20 cellular contexts compared by ENCODE assay signal in the genomic region with DNA sequence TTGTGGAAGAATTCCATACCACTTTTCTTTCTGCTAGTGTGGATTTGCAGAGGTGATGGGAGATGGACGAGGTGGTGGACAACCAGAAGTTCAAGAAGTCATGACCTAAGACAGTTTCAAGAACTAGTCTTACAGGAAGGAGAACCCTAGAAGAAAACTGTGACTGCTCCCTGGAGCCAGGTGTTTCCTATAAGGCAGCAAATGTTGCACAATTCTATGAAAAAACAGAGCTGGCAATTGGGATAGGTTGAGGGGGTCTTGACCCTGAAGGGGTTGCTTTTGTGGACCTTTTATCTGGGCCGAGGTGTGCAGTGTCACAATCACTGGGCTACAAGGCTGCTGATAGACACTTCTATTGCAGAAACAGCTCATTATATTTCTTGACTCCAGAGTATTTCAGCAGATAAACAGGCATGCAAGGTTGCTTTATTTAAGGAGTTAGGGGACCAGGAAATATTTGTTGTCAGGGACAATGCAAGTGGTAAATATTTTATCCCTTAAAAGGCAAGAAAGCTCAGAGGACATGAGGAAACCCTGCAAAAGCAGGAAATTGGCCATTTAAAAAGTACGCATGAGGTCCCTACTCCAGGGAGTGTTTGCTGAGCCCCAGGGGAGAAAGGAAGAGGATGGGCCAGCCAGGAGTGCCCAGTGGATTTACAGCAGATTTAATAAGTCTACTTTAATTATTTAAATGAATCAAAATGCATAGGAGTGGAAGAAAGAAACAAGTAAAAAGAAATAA. TPM values are rescaled to one million over a fixed set of nuclear protein-coding genes. Genes with fewer than 3 reads are reported as not detected.
DNase-seq lines count a peak whose midpoint lies in the region; ATAC-seq and TF ChIP-seq lines count a peak whose summit lies in the region.
"Had no signal": no experiment of that assay in that cellular context is flagged by ENCODE, and none has a peak within 500 bp of the region (broad histone marks: within the 10 kb centered on the region; RNA-seq: fewer than 3 reads in every experiment).

No MANE protein-coding gene starts in this region.

- H3K79me2 ChIP-seq in OCI-LY7 (ENCODE audit: insufficient read depth, low read depth, low read length), result no peaks in the 10 kb centered on the region

- no peaks in the 10 kb centered on the region for H4K20me1 ChIP-seq in OCI-LY7 (ENCODE audit: insufficient read depth, low read length)

- intact Hi-C loops in OCI-LY7 (cut with micrococcal nuclease; ENCODE audit: unreplicated experiment) (no loop called here), esophagus muscularis mucosa (cut with DNase I) (no loop called here), upper lobe of right lung (cut with DNase I) (no loop called here)
- intact Hi-C loops in CD4-positive, alpha-beta T cell (cut with DNase I, micrococcal nuclease), result no loop called here

- ATAC-seq in CD4-positive, alpha-beta T cell (ENCODE audit: poor library complexity), result no peak
- ATAC-seq in upper lobe of right lung, result no peak
- ATAC-seq: left cardiac atrium had no signal

- H3K4me3 ChIP-seq in H7 (ENCODE audit: insufficient read depth, low read depth, low read length) (no peak overlapping the region), OCI-LY7 (ENCODE audit: low read depth, low read length, poor library complexity, severe bottlenecking) (no peak overlapping the region), esophagus muscularis mucosa (no peak overlapping the region), suprapubic skin (no peak overlapping the region), upper lobe of right lung (no peak overlapping the region)
- H3K4me3 ChIP-seq: colonic mucosa, prostate gland had no signal

- peak; percentile 62 for DNase-seq in H7
- DNase-seq in OCI-LY7 (ENCODE audit: low spot score), result no peak
- DNase-seq in esophagus muscularis mucosa (ENCODE audit: extremely low spot score), result peak; percentile 60
- DNase-seq in suprapubic skin (ENCODE audit: low spot score in 2 of 2), result no peak
- DNase-seq in stimulated activated CD4-positive, alpha-beta T cell treated with anti-CD3 and anti-CD28 coated beads, Interleukin-2, amount 100 ng/mL, for 24 hours, result no peak
- DNase-seq in CD4-positive, alpha-beta T cell, result no peak
- no peak for DNase-seq in upper lobe of right lung
- DNase-seq: activated CD4-positive, alpha-beta memory T cell treated with anti-CD3 and anti-CD28 coated beads, Interleukin-2, amount 10 ng/mL, durations not matched to agents 7 days and 5 days; activated effector memory CD4-positive, alpha-beta T cell treated with anti-CD3 and anti-CD28 coated beads, Interleukin-2, amount 50 U/mL, for 16 hours; activated T-cell treated with anti-CD3 and anti-CD28 coated beads for 4 hours; colonic mucosa; DND-41; Kasumi-1; left cardiac atrium; midbrain; NCI-H2029 treated with DMSO at 0.1 percent for 48 hours; NCI-H345 had no signal

- peak overlapping the region; percentile 45; the same call in 1 of the 2 replicates for H2AFZ ChIP-seq in OCI-LY7 (ENCODE audit: low read length)

- H3K9me3 ChIP-seq in OCI-LY7 (ENCODE audit: low read length), result no peaks in the 10 kb centered on the region
- H3K9me3 ChIP-seq in esophagus muscularis mucosa, result no peaks in the 10 kb centered on the region
- H3K9me3 ChIP-seq in suprapubic skin, result no peaks in the 10 kb centered on the region
- no peaks in the 10 kb centered on the region for H3K9me3 ChIP-seq in CD4-positive, alpha-beta T cell (ENCODE audit: control insufficient read depth, low read length)
- no peaks in the 10 kb centered on the region for H3K9me3 ChIP-seq in upper lobe of right lung
- H3K9me3 ChIP-seq: colonic mucosa, prostate gland, SK-N-SH, thoracic aorta had no signal

- H3K36me3 ChIP-seq in H7 (replicated peaks; ENCODE audit: control insufficient read depth, insufficient read depth, low read length) (no peaks in the 10 kb centered on the region), OCI-LY7 (ENCODE audit: insufficient read depth, low read length) (no peaks in the 10 kb centered on the region), esophagus muscularis mucosa (peaks cover 0 to 12% (median 2%) of the 10 kb centered on the region in 4 donors), suprapubic skin (peaks cover 14% of the 10 kb centered on the region), upper lobe of right lung (no peaks in the 10 kb centered on the region)
- H3K36me3 ChIP-seq: colonic mucosa, prostate gland had no signal

- no peaks in the 10 kb centered on the region for H3K9me3 Mint-ChIP-seq in CD4-positive, alpha-beta T cell
- H3K9me3 Mint-ChIP-seq: activated CD4-positive, alpha-beta memory T cell treated with anti-CD3 and anti-CD28 coated beads, Interleukin-2, amount 10 ng/mL, durations not matched to agents 7 days and 5 days had no signal

- no peak overlapping the region for H3K4me3 Mint-ChIP-seq in CD4-positive, alpha-beta T cell
- H3K4me3 Mint-ChIP-seq: activated CD4-positive, alpha-beta memory T cell treated with anti-CD3 and anti-CD28 coated beads, Interleukin-2, amount 10 ng/mL, durations not matched to agents 7 days and 5 days had no signal

- no peaks in the 10 kb centered on the region for H3K36me3 Mint-ChIP-seq in CD4-positive, alpha-beta T cell (ENCODE audit: low read depth)

- H3K27ac Mint-ChIP-seq in CD4-positive, alpha-beta T cell, result no peak overlapping the region
- H3K27ac Mint-ChIP-seq: activated CD4-positive, alpha-beta memory T cell treated with anti-CD3 and anti-CD28 coated beads, Interleukin-2, amount 10 ng/mL, durations not matched to agents 7 days and 5 days had no signal

- BruUV-seq in OCI-LY7 (replicated peaks; lab: Mats Ljungman, UMichigan), result no TSS peak

- no peak overlapping the region for H3K4me2 ChIP-seq in OCI-LY7 (ENCODE audit: low read length)
- H3K4me2 ChIP-seq: SK-N-SH had no signal

- no peaks in the 10 kb centered on the region for H3K4me1 Mint-ChIP-seq in CD4-positive, alpha-beta T cell (ENCODE audit: low read depth)
- H3K4me1 Mint-ChIP-seq: activated CD4-positive, alpha-beta memory T cell treated with anti-CD3 and anti-CD28 coated beads, Interleukin-2, amount 10 ng/mL, durations not matched to agents 7 days and 5 days had no signal

- peaks cover 38% of the 10 kb centered on the region for H3K27me3 Mint-ChIP-seq in CD4-positive, alpha-beta T cell

- H3K27me3 ChIP-seq in H7 (ENCODE audit: control insufficient read depth, insufficient read depth, low read length) (peaks cover 37% of the 10 kb centered on the region; the same call in 1 of the 2 replicates), esophagus muscularis mucosa (peaks cover 0 to 14% (median 0%) of the 10 kb centered on the region in 4 donors), suprapubic skin (no peaks in the 10 kb centered on the region), upper lobe of right lung (no peaks in the 10 kb centered on the region)
- H3K27me3 ChIP-seq in CD4-positive, alpha-beta T cell (ENCODE audit: control insufficient read depth, insufficient read depth, low read length), result peaks cover 15% of the 10 kb centered on the region
- H3K27me3 ChIP-seq: colonic mucosa had no signal

- CTCF ChIA-PET in OCI-LY7 (lab: Charles Lee; ENCODE audit: unreplicated experiment), result no interaction called here
- CTCF ChIA-PET in CD4-positive, alpha-beta T cell (lab: Charles Lee), result no interaction called here

- no peaks in the 10 kb centered on the region for H3K9me2 ChIP-seq in OCI-LY7 (ENCODE audit: insufficient read depth, low read length)
- H3K9me2 ChIP-seq: SK-N-SH had no signal

- peaks cover 54% of the 10 kb centered on the region for H3K4me1 ChIP-seq in OCI-LY7 (ENCODE audit: insufficient read depth, low read length, poor library complexity, severe bottlenecking)
- peaks cover 8 to 35% (median 22%) of the 10 kb centered on the region in 4 donors for H3K4me1 ChIP-seq in esophagus muscularis mucosa
- H3K4me1 ChIP-seq in suprapubic skin, result peaks cover 41% of the 10 kb centered on the region
- H3K4me1 ChIP-seq in upper lobe of right lung, result peaks cover 24% of the 10 kb centered on the region
- H3K4me1 ChIP-seq: colonic mucosa, prostate gland had no signal

- WGBS in esophagus muscularis mucosa, result 57% methylated on average over 3 of the region's 3 CpGs
- 41% methylated on average over 3 of the region's 3 CpGs for WGBS in suprapubic skin

- H3K27ac ChIP-seq in OCI-LY7 (ENCODE audit: low read depth, low read length, poor library complexity, severe bottlenecking) (no peak overlapping the region), esophagus muscularis mucosa (replicated peaks in 1 of 4) (no peak overlapping the region), suprapubic skin (peak overlapping the region; percentile 25), upper lobe of right lung (no peak overlapping the region)
- no peak overlapping the region for H3K27ac ChIP-seq in CD4-positive, alpha-beta T cell (ENCODE audit: low read depth, low read length)
- H3K27ac ChIP-seq: colonic mucosa, thoracic aorta had no signal

- POLR2A ChIA-PET in OCI-LY7 (lab: Charles Lee), result interaction anchor here (0.7 kb wide), 1 partner anchor 921 kb away, joined by 3 read pairs; no protein-coding TSS in a partner anchor
- POLR2A ChIA-PET in CD4-positive, alpha-beta T cell (lab: Charles Lee), result no interaction called here

- TF ChIP-seq EP300 in esophagus muscularis mucosa (IDR thresholded peaks at IDR 0.05) (no peak), suprapubic skin (IDR thresholded peaks at IDR 0.05) (no peak)

- TF ChIP-seq CTCF in OCI-LY7 (conservative IDR thresholded peaks at IDR 0.05; ENCODE audit: low read length) (no peak), esophagus muscularis mucosa (IDR thresholded peaks at IDR 0.05) (no peak), suprapubic skin (IDR thresholded peaks at IDR 0.05) (no peak), upper lobe of right lung (IDR thresholded peaks at IDR 0.05) (no peak)
- TF ChIP-seq CTCF in CD4-positive, alpha-beta T cell (IDR thresholded peaks at IDR 0.05), result no peak

- TF ChIP-seq POLR2A in esophagus muscularis mucosa (IDR thresholded peaks at IDR 0.05; ENCODE audit: low read depth), result no peak
- no peak for TF ChIP-seq POLR2A in suprapubic skin (IDR thresholded peaks at IDR 0.05)

RNA-seq across cellular contexts. Expression of a gene that starts 22.9 kb away (rescaled TPM):
- 26.8 and 40.2 TPM in 2 replicates for total RNA-seq in H7 (2014; rRNA removed; shearing (Covaris generic))
- 0.08 TPM in 1 of 2 replicates, not detected in the other for total RNA-seq in OCI-LY7 (2014; rRNA removed; shearing (Covaris generic))
- total RNA-seq in OCI-LY7 (2022), result not detected in 2 replicates
- total RNA-seq in esophagus muscularis mucosa, result 10 to 100 TPM; 30.7 to 51.8 (median 43.4) TPM
- total RNA-seq in suprapubic skin, result 100 to 1,000 TPM; 110 to 308 (median 140) TPM
- total RNA-seq in CD4-positive, alpha-beta T cell, result not detected
- total RNA-seq in upper lobe of right lung, result 27.6 TPM
- total RNA-seq: activated CD4-positive, alpha-beta memory T cell treated with anti-CD3 and anti-CD28 coated beads, Interleukin-2, amount 10 ng/mL, durations not matched to agents 7 days and 5 days had no signal

RNA-seq across cellular contexts. Expression of a gene that starts 48.5 kb away (rescaled TPM):
- total RNA-seq in H7 (2014; rRNA removed; shearing (Covaris generic)), result 32.1 and 34.7 TPM in 2 replicates
- 34.6 and 41.4 TPM in 2 replicates for total RNA-seq in OCI-LY7 (2014; rRNA removed; shearing (Covaris generic))
- total RNA-seq in OCI-LY7 (2022), result 52.3 and 52.9 TPM in 2 replicates
- 10 to 100 TPM; 32.1 to 39.5 (median 34.7) TPM for total RNA-seq in esophagus muscularis mucosa
- 10 to 100 TPM; 28.8 to 40.1 (median 37.5) TPM for total RNA-seq in suprapubic skin
- total RNA-seq in CD4-positive, alpha-beta T cell, result 10 to 100 TPM; 25.9 to 27.3 TPM
- total RNA-seq in upper lobe of right lung, result 29.1 TPM

Comparison
In these comparisons a context has a peak if more than half of its experiments do, and no peak if none do; other contexts are left out.
1. DNase-seq: peak in H7 (single experiment) and esophagus muscularis mucosa (single experiment); none in OCI-LY7 (single experiment), suprapubic skin (0 of 2), stimulated activated CD4-positive, alpha-beta T cell treated with anti-CD3 and anti-CD28 coated beads, Interleukin-2, amount 100 ng/mL, for 24 hours (0 of 2), CD4-positive, alpha-beta T cell (0 of 10) and upper lobe of right lung (single experiment).
2. RNA of a gene that starts 22.9 kb away (total RNA-seq): 110 to 308 TPM in suprapubic skin, 30.7 to 51.8 TPM in esophagus muscularis mucosa, 27.6 TPM in upper lobe of right lung (single experiment) and 26.8 to 40.2 TPM in H7; 0.08 TPM in OCI-LY7 and not detected in CD4-positive, alpha-beta T cell; every median in the first group is over 10 times any median in the second.